In genomic region chr6:146770275-146770964, GRCh38 we compare ENCODE assay signal across 11 cellular contexts.
DNase-seq lines count a peak whose midpoint lies in the region; ATAC-seq and TF ChIP-seq lines count a peak whose summit lies in the region.
"Had no signal": no experiment of that assay in that cellular context is flagged by ENCODE, and none has a peak within 500 bp of the region (broad histone marks: within the 10 kb centered on the region; RNA-seq: fewer than 3 reads in every experiment).

No MANE protein-coding gene starts in this region.

- H3K4me1 Mint-ChIP-seq in CD8-positive, alpha-beta T cell (ENCODE audit: low read depth): peaks cover 20% of the 10 kb centered on the region
- peaks cover 21% of the 10 kb centered on the region for H3K4me1 Mint-ChIP-seq in activated T-cell treated with anti-CD3 and anti-CD28 coated beads, Interleukin-2, amount 50 U/mL, for 72 hours (ENCODE audit: low read depth)

- peak overlapping the region; percentile 27 for H3K4me3 ChIP-seq in CD8-positive, alpha-beta T cell (ENCODE audit: low read depth, low read length)
- no peak overlapping the region for H3K4me3 ChIP-seq in mucosa of descending colon
- no peak overlapping the region for H3K4me3 ChIP-seq in MG63
- H3K4me3 ChIP-seq: cardiac muscle cell, sigmoid colon had no signal

- no peaks in the 10 kb centered on the region for H3K9me3 Mint-ChIP-seq in CD8-positive, alpha-beta T cell
- no peaks in the 10 kb centered on the region for H3K9me3 Mint-ChIP-seq in activated T-cell treated with anti-CD3 and anti-CD28 coated beads, Interleukin-2, amount 50 U/mL, for 72 hours

- no peak for TF ChIP-seq CTCF in CD8-positive, alpha-beta T cell (IDR thresholded peaks at IDR 0.05)
- no peak for TF ChIP-seq CTCF in mucosa of descending colon (IDR thresholded peaks at IDR 0.05)

- intact Hi-C loops in CD8-positive, alpha-beta T cell (cut with DNase I, micrococcal nuclease): no loop called here
- intact Hi-C loops in mucosa of descending colon (cut with DNase I, micrococcal nuclease): no loop called here

- H3K27me3 ChIP-seq in CD8-positive, alpha-beta T cell (ENCODE audit: insufficient read depth, low read length): no peaks in the 10 kb centered on the region
- no peaks in the 10 kb centered on the region; the same call in 1 of the 2 replicates for H3K27me3 ChIP-seq in MG63
- H3K27me3 ChIP-seq: cardiac muscle cell, sigmoid colon had no signal

- POLR2A ChIA-PET in CD8-positive, alpha-beta T cell (lab: Charles Lee): no interaction called here

- no peaks in the 10 kb centered on the region for H3K9me3 ChIP-seq in CD8-positive, alpha-beta T cell (ENCODE audit: low read length)
- H3K9me3 ChIP-seq in mucosa of descending colon: no peaks in the 10 kb centered on the region
- no peaks in the 10 kb centered on the region for H3K9me3 ChIP-seq in MG63
- H3K9me3 ChIP-seq: sigmoid colon had no signal

- peaks cover 16% of the 10 kb centered on the region for H3K4me1 ChIP-seq in CD8-positive, alpha-beta T cell (ENCODE audit: insufficient read depth, low read length)
- no peaks in the 10 kb centered on the region for H3K4me1 ChIP-seq in mucosa of descending colon (ENCODE audit: low read depth)
- H3K4me1 ChIP-seq: sigmoid colon had no signal

- no peak for DNase-seq in CD8-positive, alpha-beta T cell
- no peak for DNase-seq in activated T-cell treated with anti-CD3 and anti-CD28 coated beads, Interleukin-2, amount 50 U/mL, for 72 hours
- DNase-seq in mucosa of descending colon: no peak
- no peak for DNase-seq in GOT3 (lab: John Stamatoyannopoulos, UW)
- DNase-seq in MG63: no peak
- DNase-seq in iPS-NIHi11 (ENCODE audit: low spot score): no peak
- DNase-seq in DMS53 treated with DMSO at 0.1 percent for 48 hours (lab: John Stamatoyannopoulos, UW; ENCODE audit: unreplicated experiment): no peak
- DNase-seq: NCI-H2029 treated with DMSO at 0.1 percent for 48 hours had no signal

- H3K27ac Mint-ChIP-seq in CD8-positive, alpha-beta T cell: peak overlapping the region; percentile 11
- no peak overlapping the region for H3K27ac Mint-ChIP-seq in activated T-cell treated with anti-CD3 and anti-CD28 coated beads, Interleukin-2, amount 50 U/mL, for 72 hours

- no peaks in the 10 kb centered on the region for H3K36me3 ChIP-seq in CD8-positive, alpha-beta T cell (ENCODE audit: insufficient read depth, low read length)
- no peaks in the 10 kb centered on the region for H3K36me3 ChIP-seq in mucosa of descending colon (ENCODE audit: low read depth)
- H3K36me3 ChIP-seq in MG63: no peaks in the 10 kb centered on the region
- H3K36me3 ChIP-seq: cardiac muscle cell, sigmoid colon had no signal

- peak overlapping the region; percentile 70 for H3K4me3 Mint-ChIP-seq in CD8-positive, alpha-beta T cell
- H3K4me3 Mint-ChIP-seq in activated T-cell treated with anti-CD3 and anti-CD28 coated beads, Interleukin-2, amount 50 U/mL, for 72 hours: peak overlapping the region; percentile 60 to 72

- ATAC-seq in CD8-positive, alpha-beta T cell: peak; percentile 14
- ATAC-seq in HG03103 (IDR thresholded peaks at IDR 0.05; ENCODE audit: low read depth, unreplicated experiment) (peak; percentile 29), mucosa of descending colon (peak; percentile 18)
- peak in 1 of 2 donors; percentile 47 for ATAC-seq in activated T-cell treated with anti-CD3 and anti-CD28 coated beads, Interleukin-2, amount 50 U/mL, for 72 hours (replicated peaks in 1 of 2)

- H3K27ac ChIP-seq in CD8-positive, alpha-beta T cell (ENCODE audit: low read depth, low read length): no peak overlapping the region
- H3K27ac ChIP-seq: cardiac muscle cell had no signal

- CTCF ChIA-PET in CD8-positive, alpha-beta T cell (lab: Charles Lee): no interaction called here

- H3K27me3 Mint-ChIP-seq in CD8-positive, alpha-beta T cell (ENCODE audit: low read depth): no peaks in the 10 kb centered on the region
- H3K27me3 Mint-ChIP-seq in activated T-cell treated with anti-CD3 and anti-CD28 coated beads, Interleukin-2, amount 50 U/mL, for 72 hours (ENCODE audit: low read depth): no peaks in the 10 kb centered on the region

- no peaks in the 10 kb centered on the region for H3K36me3 Mint-ChIP-seq in CD8-positive, alpha-beta T cell
- no peaks in the 10 kb centered on the region for H3K36me3 Mint-ChIP-seq in activated T-cell treated with anti-CD3 and anti-CD28 coated beads, Interleukin-2, amount 50 U/mL, for 72 hours (ENCODE audit: insufficient read depth in 2 of 2)
